Comparison of ENCODE assay signal across 1 cellular context in genomic region chrX:37509349-37509748, GRCh38.
TF ChIP-seq lines count a peak whose summit lies in the region.

No MANE protein-coding gene starts in this region.

TF ChIP-seq in H1, 55 proteins besides CTCF, POLR2A, EP300 and RAD21:
- TF ChIP-seq CHD2 (IDR thresholded peaks at IDR 0.05; ENCODE audit: low read length): no peak
- TF ChIP-seq CBX8 (IDR thresholded peaks at IDR 0.05; ENCODE audit: borderline replicate concordance, low read depth, low read length): no peak
- TF ChIP-seq CTBP2 (IDR thresholded peaks at IDR 0.05; ENCODE audit: borderline replicate concordance, insufficient read depth, insufficient read length, low read length): no peak
- no peak for TF ChIP-seq JUND (IDR thresholded peaks at IDR 0.05; ENCODE audit: low read length)
- no peak for TF ChIP-seq GABPA (IDR thresholded peaks at IDR 0.05; ENCODE audit: borderline replicate concordance, insufficient read depth, low read length)
- no peak for TF ChIP-seq SP4 (IDR thresholded peaks at IDR 0.05; ENCODE audit: low read length)
- TF ChIP-seq TCF12 (IDR thresholded peaks at IDR 0.05; ENCODE audit: low read depth, low read length): no peak
- no peak for TF ChIP-seq ATF2 (IDR thresholded peaks at IDR 0.05; ENCODE audit: low read length)
- no peak for TF ChIP-seq EGR1 (IDR thresholded peaks at IDR 0.05; ENCODE audit: borderline replicate concordance, low read depth, low read length)
- no peak for TF ChIP-seq CHD1 (IDR thresholded peaks at IDR 0.05; ENCODE audit: low read depth, low read length)
- no peak for TF ChIP-seq CEBPB (IDR thresholded peaks at IDR 0.05; ENCODE audit: low read depth, low read length)
- no peak for TF ChIP-seq BCL11A (IDR thresholded peaks at IDR 0.05; ENCODE audit: low read depth in 2 of 2, low read length in 2 of 2)
